Comparison of ENCODE assay signal across 10 cellular contexts in the genomic region with DNA sequence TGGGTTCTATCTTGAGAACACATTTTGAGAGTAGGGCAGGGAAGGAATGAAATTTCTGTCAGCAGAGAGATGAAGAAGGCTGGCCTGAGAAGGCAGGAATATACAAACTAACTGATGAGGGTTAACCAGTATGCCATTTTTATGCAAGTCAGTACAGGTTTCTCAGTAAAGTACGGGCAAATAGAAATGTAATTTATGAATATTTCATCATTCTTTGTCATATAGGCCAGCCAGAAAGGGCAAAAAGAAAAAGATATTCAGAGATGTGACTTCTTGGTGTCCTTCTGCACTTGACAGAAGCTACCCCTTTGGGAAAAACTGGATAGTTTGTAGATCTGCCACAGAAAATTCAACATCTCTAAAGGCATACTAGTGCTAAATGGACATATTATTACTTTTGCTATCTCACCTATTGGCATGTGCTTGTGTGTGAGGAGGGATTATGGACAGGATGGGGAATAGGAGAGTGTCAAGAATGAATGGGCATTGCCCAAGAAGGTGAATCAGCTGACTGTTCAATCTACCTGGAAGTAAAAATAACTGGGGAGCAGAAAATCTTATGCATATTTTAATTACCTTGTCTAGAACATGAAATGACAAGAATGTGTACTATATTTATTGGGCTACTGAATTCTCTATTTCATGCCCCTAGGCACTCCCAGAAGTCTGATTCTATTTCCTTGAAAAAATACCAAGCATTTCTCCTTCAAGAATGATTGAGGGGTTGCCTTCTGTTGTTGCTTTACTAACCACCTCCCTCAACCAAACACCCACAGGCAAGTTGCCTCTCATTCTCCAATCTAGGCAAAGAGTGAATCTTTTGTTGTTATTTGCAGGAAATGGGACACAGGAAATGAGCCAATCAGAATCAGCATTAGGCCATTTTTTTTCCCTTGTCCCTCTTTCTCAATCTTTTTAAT.
DNase-seq lines count a peak whose midpoint lies in the region; ATAC-seq, FAIRE-seq and TF ChIP-seq lines count a peak whose summit lies in the region.
"Had no signal": no experiment of that assay in that cellular context is flagged by ENCODE, and none has a peak within 500 bp of the region (broad histone marks: within the 10 kb centered on the region; RNA-seq: fewer than 3 reads in every experiment).

No MANE protein-coding gene starts in this region.

- dilution Hi-C loops in keratinocyte (cut with MboI; ENCODE audit: extremely low pct_ligation_motif_present, low sequenced_read_pairs), result no loop called here

- peaks cover 64% of the 10 kb centered on the region for H3K4me1 ChIP-seq in keratinocyte (ENCODE audit: control insufficient read depth, extremely low read depth, insufficient read depth, low read length)

- H3K27me3 ChIP-seq in keratinocyte (ENCODE audit: control insufficient read depth, extremely low read depth, insufficient read depth, low read length), result no peaks in the 10 kb centered on the region
- H3K27me3 ChIP-seq: BLaER1 treated with 17β-estradiol and CSF1 and Interleukin-3, amounts not matched to agents 10 nM and 100 nM had no signal

- H3K27ac Mint-ChIP-seq in stimulated activated naive CD8-positive, alpha-beta T cell treated with anti-CD3 and anti-CD28 coated beads, Interleukin-15, Interleukin-2, amounts not matched to agents 100 ng/mL and 50 ng/mL, for 24 hours, result peak overlapping the region; percentile 93
- H3K27ac Mint-ChIP-seq in activated CD4-positive, alpha-beta memory T cell treated with anti-CD3 and anti-CD28 coated beads for 36 hours, result peak overlapping the region; percentile 51

- no peaks in the 10 kb centered on the region for H3K9me3 ChIP-seq in keratinocyte (ENCODE audit: control insufficient read depth, low read depth, low read length)

- H3K27ac ChIP-seq in keratinocyte (ENCODE audit: control insufficient read depth, insufficient read depth, low read length), result peak overlapping the region; percentile 99
- H3K27ac ChIP-seq: BLaER1 treated with 17β-estradiol and CSF1 and Interleukin-3, amounts not matched to agents 10 nM and 100 nM had no signal

- POLR2A ChIA-PET in activated CD4-positive, alpha-beta memory T cell treated with anti-CD3 and anti-CD28 coated beads for 36 hours (lab: Charles Lee), result interaction anchor here (0.7 to 3.8 kb wide), 4 partner anchors 24 to 842 kb away, joined by 3 to 32 read pairs (median 3); partner anchors contain the start of gene SLC38A1

- H3K4me3 ChIP-seq in keratinocyte (ENCODE audit: control insufficient read depth in 2 of 3, extremely low read depth in 1 of 3, insufficient read depth in 2 of 3, low read depth in 1 of 3, low read length in 3 of 3), result no peak overlapping the region
- H3K4me3 ChIP-seq: BLaER1 treated with 17β-estradiol and CSF1 and Interleukin-3, amounts not matched to agents 10 nM and 100 nM had no signal

- TF ChIP-seq CTCF in keratinocyte (optimal IDR thresholded peaks at IDR 0.05 in 1 of 3, IDR thresholded peaks at IDR 0.05 in 1 of 3, conservative IDR thresholded peaks at IDR 0.05 in 1 of 3; ENCODE audit: extremely low read depth in 1 of 3, insufficient read depth in 2 of 3, low read length in 3 of 3), result no peak

- CTCF ChIA-PET in activated CD4-positive, alpha-beta memory T cell treated with anti-CD3 and anti-CD28 coated beads for 36 hours (lab: Charles Lee), result interaction anchor here (0.7 to 0.9 kb wide), 3 partner anchors 15 to 171 kb away, joined by 3 read pairs; no protein-coding TSS in a partner anchor

- no peaks in the 10 kb centered on the region for H3K79me2 ChIP-seq in keratinocyte (ENCODE audit: control insufficient read depth, insufficient read depth, low read length)

- no peak overlapping the region for H3K4me3 Mint-ChIP-seq in stimulated activated naive CD8-positive, alpha-beta T cell treated with anti-CD3 and anti-CD28 coated beads, Interleukin-15, Interleukin-2, amounts not matched to agents 100 ng/mL and 50 ng/mL, for 24 hours
- no peak overlapping the region for H3K4me3 Mint-ChIP-seq in activated CD4-positive, alpha-beta memory T cell treated with anti-CD3 and anti-CD28 coated beads for 36 hours

- no peak for ATAC-seq in stimulated activated naive CD8-positive, alpha-beta T cell treated with anti-CD3 and anti-CD28 coated beads, Interleukin-15, Interleukin-2, amounts not matched to agents 100 U/mL and 50 U/mL, for 24 hours
- no peak for ATAC-seq in GM21717 (IDR thresholded peaks at IDR 0.05; ENCODE audit: unreplicated experiment)

- peaks cover 9% of the 10 kb centered on the region for H3K9me3 Mint-ChIP-seq in stimulated activated naive CD8-positive, alpha-beta T cell treated with anti-CD3 and anti-CD28 coated beads, Interleukin-15, Interleukin-2, amounts not matched to agents 100 ng/mL and 50 ng/mL, for 24 hours
- no peaks in the 10 kb centered on the region for H3K9me3 Mint-ChIP-seq in activated CD4-positive, alpha-beta memory T cell treated with anti-CD3 and anti-CD28 coated beads for 36 hours

- no peak overlapping the region for H2AFZ ChIP-seq in keratinocyte (ENCODE audit: control insufficient read depth, low read length)

- no peak for DNase-seq in stimulated activated naive CD8-positive, alpha-beta T cell treated with anti-CD3 and anti-CD28 coated beads, Interleukin-15, Interleukin-2, amounts not matched to agents 100 U/mL and 50 U/mL, for 24 hours
- DNase-seq in activated CD4-positive, alpha-beta memory T cell treated with anti-CD3 and anti-CD28 coated beads for 36 hours, result no peak
- no peak for DNase-seq in keratinocyte (ENCODE audit: low read depth, low spot score)
- no peak for DNase-seq in head of caudate nucleus
- DNase-seq in erythroblast (lab: John Stamatoyannopoulos, UW), result no peak
- no peak for DNase-seq in NCI-H82 (lab: John Stamatoyannopoulos, UW)
- DNase-seq: stimulated activated CD8-positive, alpha-beta memory T cell treated with anti-CD3 and anti-CD28 coated beads, Interleukin-4, amount 100 ng/mL, for 48 hours had no signal

- peak overlapping the region; percentile 80 for H3K9ac ChIP-seq in keratinocyte (ENCODE audit: control insufficient read depth, extremely low read depth, insufficient read depth, low read length)
- H3K9ac ChIP-seq: BLaER1 treated with 17β-estradiol and CSF1 and Interleukin-3, amounts not matched to agents 10 nM and 100 nM had no signal

- H3K4me2 ChIP-seq in keratinocyte (ENCODE audit: control insufficient read depth, extremely low read depth, insufficient read depth, low read depth, low read length), result peak overlapping the region; percentile 55

- peak; percentile 73 for FAIRE-seq in keratinocyte (lab: Jason Lieb, UNC)

- H3K27me3 Mint-ChIP-seq in stimulated activated naive CD8-positive, alpha-beta T cell treated with anti-CD3 and anti-CD28 coated beads, Interleukin-15, Interleukin-2, amounts not matched to agents 100 ng/mL and 50 ng/mL, for 24 hours, result no peaks in the 10 kb centered on the region
- no peaks in the 10 kb centered on the region for H3K27me3 Mint-ChIP-seq in activated CD4-positive, alpha-beta memory T cell treated with anti-CD3 and anti-CD28 coated beads for 36 hours

- H3K36me3 Mint-ChIP-seq in stimulated activated naive CD8-positive, alpha-beta T cell treated with anti-CD3 and anti-CD28 coated beads, Interleukin-15, Interleukin-2, amounts not matched to agents 100 ng/mL and 50 ng/mL, for 24 hours (ENCODE audit: low read depth), result peaks cover 12% of the 10 kb centered on the region
- peaks cover 4% of the 10 kb centered on the region for H3K36me3 Mint-ChIP-seq in activated CD4-positive, alpha-beta memory T cell treated with anti-CD3 and anti-CD28 coated beads for 36 hours

- H3K36me3 ChIP-seq in keratinocyte (ENCODE audit: control insufficient read depth in 2 of 2, extremely low read depth in 1 of 2, insufficient read depth in 2 of 2, low read length in 2 of 2), result no peaks in the 10 kb centered on the region
- H3K36me3 ChIP-seq: BLaER1 treated with 17β-estradiol and CSF1 and Interleukin-3, amounts not matched to agents 10 nM and 100 nM had no signal

- H3K4me1 Mint-ChIP-seq in stimulated activated naive CD8-positive, alpha-beta T cell treated with anti-CD3 and anti-CD28 coated beads, Interleukin-15, Interleukin-2, amounts not matched to agents 100 ng/mL and 50 ng/mL, for 24 hours (ENCODE audit: low read depth), result peaks cover 68% of the 10 kb centered on the region
- peaks cover 55% of the 10 kb centered on the region for H3K4me1 Mint-ChIP-seq in activated CD4-positive, alpha-beta memory T cell treated with anti-CD3 and anti-CD28 coated beads for 36 hours (ENCODE audit: low read depth)

- intact Hi-C loops in activated CD4-positive, alpha-beta memory T cell treated with anti-CD3 and anti-CD28 coated beads for 36 hours (cut with micrococcal nuclease), result loop anchor here (2.0 to 10.0 kb wide), 4 partner anchors 113 to 817 kb away; partner anchors contain the start of gene SLC38A1
- intact Hi-C loops in head of caudate nucleus (cut with DNase I), result no loop called here

- H4K20me1 ChIP-seq in keratinocyte (ENCODE audit: control insufficient read depth, extremely low read depth, insufficient read depth, low read length), result no peaks in the 10 kb centered on the region
- H4K20me1 ChIP-seq: BLaER1 treated with 17β-estradiol and CSF1 and Interleukin-3, amounts not matched to agents 10 nM and 100 nM had no signal

- no peak for TF ChIP-seq POLR2A in erythroblast (IDR thresholded peaks at IDR 0.05; ENCODE audit: low read length)

- no peaks in the 10 kb centered on the region for H3K9me1 ChIP-seq in keratinocyte (ENCODE audit: control insufficient read depth, extremely low read depth, insufficient read depth, low read length)
